In genomic region chr5:116265506-116265905, GRCh38 we compare ENCODE assay signal across 27 cellular contexts.
"Had no signal": no experiment of that assay in that cellular context is flagged by ENCODE, and none has a peak within 500 bp of the region (broad histone marks: within the 10 kb centered on the region; RNA-seq: fewer than 3 reads in every experiment).

No MANE protein-coding gene starts in this region.

- DNase-seq: natural killer cell; occipital lobe; ovary; posterior cingulate gyrus; psoas muscle; right cardiac atrium; spleen; stimulated activated CD4-positive, alpha-beta T cell treated with anti-CD3 and anti-CD28 coated beads, Interleukin-12 subunit alpha, Interleukin-12 subunit beta, amount 100 ng/mL, for 4 hours; stimulated activated CD4-positive, alpha-beta T cell treated with anti-CD3 and anti-CD28 coated beads, Interleukin-1b, Interleukin-23, amount 100 ng/mL, for 48 hours; stimulated activated CD4-positive, alpha-beta T cell treated with anti-CD3 and anti-CD28 coated beads, Interleukin-4, amount 100 ng/mL, for 1 hour; stimulated activated CD4-positive, alpha-beta T cell treated with anti-CD3 and anti-CD28 coated beads, Interleukin-4, amount 100 ng/mL, for 4 hours; stimulated activated CD8-positive, alpha-beta memory T cell treated with anti-CD3 and anti-CD28 coated beads, Interleukin-4, amount 100 ng/mL, for 48 hours; stimulated activated naive CD4-positive, alpha-beta T cell; stimulated activated naive CD8-positive, alpha-beta T cell treated with anti-CD3 and anti-CD28 coated beads, Interleukin-15, amount 100 ng/mL, for 72 hours; stimulated activated naive CD8-positive, alpha-beta T cell treated with anti-CD3 and anti-CD28 coated beads, Interleukin-15, Interleukin-2, amounts not matched to agents 100 U/mL and 50 U/mL, for 24 hours; substantia nigra; testis; tibial artery; transverse colon; upper lobe of right lung; uterus had no signal

- H3K4me3 ChIP-seq: neural progenitor cell, ovary, psoas muscle, skin epidermis, smooth muscle cell, spleen, suprapubic skin, testis, tibial artery, transverse colon, upper lobe of right lung, uterus had no signal

- ATAC-seq: natural killer cell; right cardiac atrium; sciatic nerve; stimulated activated memory B cell treated with anti-CD40 and anti-IgM and Interleukin-4, amounts not matched to agents 10 μg/mL and 1 μg/mL and 100 μg/mL, for 72 hours; stimulated activated naive CD8-positive, alpha-beta T cell treated with anti-CD3 and anti-CD28 coated beads, Interleukin-15, amount 100 ng/mL, for 72 hours; stimulated activated naive CD8-positive, alpha-beta T cell treated with anti-CD3 and anti-CD28 coated beads, Interleukin-15, Interleukin-2, amounts not matched to agents 100 U/mL and 50 U/mL, for 24 hours; upper lobe of right lung had no signal
